Comparison of ENCODE assay signal across 24 cellular contexts in genomic region chr9:130377612-130378011, GRCh38.
DNase-seq lines count a peak whose midpoint lies in the region; ATAC-seq, FAIRE-seq and TF ChIP-seq lines count a peak whose summit lies in the region.
"Had no signal": no experiment of that assay in that cellular context is flagged by ENCODE, and none has a peak within 500 bp of the region (broad histone marks: within the 10 kb centered on the region; RNA-seq: fewer than 3 reads in every experiment).

No MANE protein-coding gene starts in this region.

- peaks cover 4% of the 10 kb centered on the region for H3K9me3 Mint-ChIP-seq in nephron progenitor cell
- no peaks in the 10 kb centered on the region for H3K9me3 Mint-ChIP-seq in CD4-positive, alpha-beta T cell
- H3K9me3 Mint-ChIP-seq: CD14-positive monocyte; CD4-positive, CD25-positive, alpha-beta regulatory T cell; CD8-positive, alpha-beta T cell had no signal

- H3K4me1 Mint-ChIP-seq in T-helper 17 cell (peaks cover 2% of the 10 kb centered on the region), nephron progenitor cell (peaks cover 7% of the 10 kb centered on the region)
- no peaks in the 10 kb centered on the region for H3K4me1 Mint-ChIP-seq in CD4-positive, alpha-beta T cell (ENCODE audit: low read depth)
- H3K4me1 Mint-ChIP-seq: CD14-positive monocyte; CD4-positive, CD25-positive, alpha-beta regulatory T cell had no signal

- H3K27ac Mint-ChIP-seq in T-helper 17 cell (peak overlapping the region; percentile 14), nephron progenitor cell (peak overlapping the region; percentile 61)
- no peak overlapping the region for H3K27ac Mint-ChIP-seq in CD4-positive, alpha-beta T cell
- H3K27ac Mint-ChIP-seq: CD14-positive monocyte; CD4-positive, CD25-positive, alpha-beta regulatory T cell; CD8-positive, alpha-beta T cell had no signal

- intact Hi-C loops in CD4-positive, alpha-beta T cell (cut with DNase I, micrococcal nuclease), result no loop called here

- H3K4me3 Mint-ChIP-seq in T-helper 17 cell (no peak overlapping the region), nephron progenitor cell (no peak overlapping the region)
- H3K4me3 Mint-ChIP-seq in CD4-positive, alpha-beta T cell, result no peak overlapping the region
- H3K4me3 Mint-ChIP-seq: CD14-positive monocyte; CD8-positive, alpha-beta T cell had no signal

- no peak for TF ChIP-seq CTCF in nephron progenitor cell (IDR thresholded peaks at IDR 0.05)
- no peak for TF ChIP-seq CTCF in CD4-positive, alpha-beta T cell (IDR thresholded peaks at IDR 0.05)

- H3K27me3 ChIP-seq in CD4-positive, alpha-beta T cell (ENCODE audit: control insufficient read depth, insufficient read depth, low read length), result no peaks in the 10 kb centered on the region
- H3K27me3 ChIP-seq: BE2C, BLaER1 had no signal

- FAIRE-seq in HTR-8/SVneo (lab: Jason Lieb, UNC), result no peak
- FAIRE-seq: A204.1, D721Med, GM12878, GM12892, GM18507 had no signal

- no peak overlapping the region for H3K27ac ChIP-seq in CD4-positive, alpha-beta T cell (ENCODE audit: low read depth, low read length)
- H3K27ac ChIP-seq: BLaER1 had no signal

- peaks cover 18% of the 10 kb centered on the region for H3K27me3 Mint-ChIP-seq in T-helper 17 cell
- peaks cover 26% of the 10 kb centered on the region for H3K27me3 Mint-ChIP-seq in nephron progenitor cell (ENCODE audit: low read depth, poor library complexity)
- no peaks in the 10 kb centered on the region for H3K27me3 Mint-ChIP-seq in CD4-positive, alpha-beta T cell

- H3K36me3 Mint-ChIP-seq in T-helper 17 cell (ENCODE audit: low read depth) (no peaks in the 10 kb centered on the region), nephron progenitor cell (ENCODE audit: low read depth) (no peaks in the 10 kb centered on the region)
- no peaks in the 10 kb centered on the region for H3K36me3 Mint-ChIP-seq in CD4-positive, alpha-beta T cell (ENCODE audit: low read depth)
- H3K36me3 Mint-ChIP-seq: CD14-positive monocyte; CD4-positive, CD25-positive, alpha-beta regulatory T cell; CD8-positive, alpha-beta T cell had no signal

- H3K9me3 ChIP-seq in T-helper 17 cell (ENCODE audit: control insufficient read depth, low read length, poor library complexity, severe bottlenecking), result no peaks in the 10 kb centered on the region
- H3K9me3 ChIP-seq in CD4-positive, alpha-beta T cell (ENCODE audit: control insufficient read depth, low read length), result no peaks in the 10 kb centered on the region
- H3K9me3 ChIP-seq: BE2C, BLaER1, Caco-2 had no signal

- CTCF ChIA-PET in CD4-positive, alpha-beta T cell (lab: Charles Lee), result no interaction called here

- DNase-seq in T-helper 17 cell, result no peak
- no peak for DNase-seq in nephron progenitor cell
- DNase-seq in CD4-positive, alpha-beta T cell, result no peak
- DNase-seq in NCI-H510A (lab: John Stamatoyannopoulos, UW), result no peak
- DNase-seq in HTR-8/SVneo (ENCODE audit: insufficient read length, low spot score), result no peak
- DNase-seq: 8988T; ACHN; BE2C; C1 segment of cervical spinal cord; Caco-2; Calu3; CD4-positive, CD25-positive, alpha-beta regulatory T cell; CD8-positive, alpha-beta T cell; DMS79; DND-41; EL; GDM1 had no signal

- no peak for ATAC-seq in T-helper 17 cell
- no peak for ATAC-seq in CD4-positive, alpha-beta T cell (ENCODE audit: poor library complexity)
- ATAC-seq: CD8-positive, alpha-beta T cell; GM12878 had no signal

- POLR2A ChIA-PET in CD4-positive, alpha-beta T cell (lab: Charles Lee), result no interaction called here
